In the genomic region with DNA sequence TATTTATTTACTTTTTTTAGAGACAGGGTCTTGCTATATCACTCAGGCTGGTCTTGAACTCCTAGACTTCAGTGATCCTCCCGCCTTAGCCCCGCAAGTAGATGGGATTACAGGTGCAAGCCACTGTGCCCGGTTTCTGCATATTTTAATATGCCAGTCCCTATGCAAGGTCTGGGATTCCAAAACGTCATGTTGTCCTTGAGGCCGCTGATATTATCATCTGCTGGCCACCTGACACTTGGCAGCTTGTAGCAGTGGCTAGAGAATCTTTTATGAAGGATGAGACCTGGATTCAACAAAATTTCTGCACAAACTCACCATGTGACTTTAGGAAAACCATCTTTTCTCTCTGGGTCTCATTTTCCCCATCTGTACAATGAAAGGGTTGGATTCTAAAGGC, we compare ENCODE assay signal across 15 cellular contexts. TPM values are rescaled to one million over a fixed set of nuclear protein-coding genes. Genes with fewer than 3 reads are reported as not detected.
A peak's percentile ranks its signal among the peaks of the same experiment; 100 is the strongest.
DNase-seq lines count a peak whose midpoint lies in the region; ATAC-seq and TF ChIP-seq lines count a peak whose summit lies in the region.
"Had no signal": no experiment of that assay in that cellular context is flagged by ENCODE, and none has a peak within 500 bp of the region (broad histone marks: within the 10 kb centered on the region; RNA-seq: fewer than 3 reads in every experiment).

No MANE protein-coding gene starts in this region.

- no peaks in the 10 kb centered on the region for H3K36me3 ChIP-seq in GM23248 (ENCODE audit: low read depth)
- no peaks in the 10 kb centered on the region for H3K36me3 ChIP-seq in brain microvascular endothelial cell (replicated peaks)

- H3K27ac ChIP-seq in GM23248 = peak overlapping the region; percentile 49
- H3K27ac ChIP-seq in brain microvascular endothelial cell = peak overlapping the region; percentile 54
- peak overlapping the region; percentile 78 for H3K27ac ChIP-seq in right cardiac atrium (ENCODE audit: low read length)
- H3K27ac ChIP-seq in substantia nigra (ENCODE audit: low read depth, low read length, poor library complexity, severe bottlenecking) = peak overlapping the region; percentile 83
- H3K27ac ChIP-seq: PC-9 had no signal

- no peaks in the 10 kb centered on the region for H3K79me2 ChIP-seq in GM23248 (ENCODE audit: insufficient read depth)

- peak overlapping the region; percentile 55 for H3K9ac ChIP-seq in GM23248

- H3F3A ChIP-seq in GM23248 (ENCODE audit: insufficient read depth) = 0 out of 2 replicates have a peak, but pooled peaks cover 6% of the 10 kb centered on the region

- DNase-seq in GM23248 (no peak), brain microvascular endothelial cell (no peak), right cardiac atrium (no peak), substantia nigra (lab: John Stamatoyannopoulos, UW) (peak in 2 of 49 donors; percentile 28 to 48), superior temporal gyrus (ENCODE audit: extremely low spot score) (no peak)
- no peak for DNase-seq in activated CD4-positive, alpha-beta T cell treated with anti-CD3 and anti-CD28 coated beads for 1 hour
- DNase-seq in activated CD8-positive, alpha-beta memory T cell treated with anti-CD3 and anti-CD28 coated beads for 24 hours = no peak
- DNase-seq: DMS79 treated with DMSO at 0.1 percent for 48 hours, GOT3, NCI-H1436, NCI-H2081, NCI-H524, PC-9 had no signal

- no peak overlapping the region for H3K4me2 ChIP-seq in GM23248 (ENCODE audit: unreplicated experiment)
- H3K4me2 ChIP-seq: PC-9 had no signal

- no peaks in the 10 kb centered on the region for H3K27me3 ChIP-seq in GM23248 (replicated peaks; ENCODE audit: insufficient read depth)
- no peaks in the 10 kb centered on the region for H3K27me3 ChIP-seq in brain microvascular endothelial cell (replicated peaks)
- no peaks in the 10 kb centered on the region for H3K27me3 ChIP-seq in right cardiac atrium (ENCODE audit: control insufficient read depth, insufficient read depth)

- no peaks in the 10 kb centered on the region for H3K9me2 ChIP-seq in GM23248 (ENCODE audit: insufficient read depth)

- intact Hi-C loops in right cardiac atrium (cut with DNase I) = no loop called here

- no peak overlapping the region for H2AFZ ChIP-seq in GM23248
- H2AFZ ChIP-seq: PC-9 had no signal

- peak in 1 of 2 donors; percentile 5 for ATAC-seq in right cardiac atrium
- ATAC-seq: GM12878 had no signal

- WGBS in GM23248 (ENCODE audit: low coverage in 1 of 2, low lambda C conversion rate in 2 of 2, missing lambda C conversion rate in 2 of 2), 2 experiments = 89 to 92% methylated on average over 5 of the region's 5 CpGs
- 72% methylated on average over 5 of the region's 5 CpGs for WGBS in right cardiac atrium

- no peaks in the 10 kb centered on the region for H3K9me3 ChIP-seq in GM23248 (ENCODE audit: low read depth)
- no peaks in the 10 kb centered on the region for H3K9me3 ChIP-seq in right cardiac atrium (ENCODE audit: control insufficient read depth, low read length)

- no peak for TF ChIP-seq CTCF in brain microvascular endothelial cell (IDR thresholded peaks at IDR 0.05; ENCODE audit: low read depth, low read length, missing control alignments)

- peaks cover 8% of the 10 kb centered on the region; the same call in 1 of the 2 replicates for H3K4me1 ChIP-seq in GM23248 (ENCODE audit: insufficient read depth)
- H3K4me1 ChIP-seq in right cardiac atrium (ENCODE audit: control insufficient read depth, insufficient read depth, low read length) = peaks cover 3% of the 10 kb centered on the region

- no peak overlapping the region for H3K4me3 ChIP-seq in GM23248
- H3K4me3 ChIP-seq in brain microvascular endothelial cell (ENCODE audit: low read depth, low read length) = no peak overlapping the region
- H3K4me3 ChIP-seq in right cardiac atrium (ENCODE audit: low read length) = no peak overlapping the region
- H3K4me3 ChIP-seq: GM12878, K562, PC-9 had no signal

- H4K20me1 ChIP-seq in GM23248 (ENCODE audit: insufficient read depth) = no peaks in the 10 kb centered on the region

- in situ Hi-C loops in GM23248 (cut with MboI) = no loop called here
- in situ Hi-C loops in brain microvascular endothelial cell (cut with HindIII; ENCODE audit: low pct_ligation_motif_present, low sequenced_read_pairs) = no loop called here

RNA-seq across cellular contexts. Expression of a gene that starts 32.9 kb away (rescaled TPM):
- 37.0 and 53.6 TPM in 2 replicates for total RNA-seq in GM23248 (2014; rRNA removed; shearing (Covaris generic))
- polyA plus RNA-seq in GM23248 (2016; fragmentation: Nextera tagmentation; extraction: Ambion mirVana) (32.2 and 33.0 TPM in 2 replicates), right cardiac atrium (46.1 TPM)
- total RNA-seq in right cardiac atrium = 10 to 100 TPM; 55.3 to 68.8 (median 62.2) TPM
